In the genomic region with DNA sequence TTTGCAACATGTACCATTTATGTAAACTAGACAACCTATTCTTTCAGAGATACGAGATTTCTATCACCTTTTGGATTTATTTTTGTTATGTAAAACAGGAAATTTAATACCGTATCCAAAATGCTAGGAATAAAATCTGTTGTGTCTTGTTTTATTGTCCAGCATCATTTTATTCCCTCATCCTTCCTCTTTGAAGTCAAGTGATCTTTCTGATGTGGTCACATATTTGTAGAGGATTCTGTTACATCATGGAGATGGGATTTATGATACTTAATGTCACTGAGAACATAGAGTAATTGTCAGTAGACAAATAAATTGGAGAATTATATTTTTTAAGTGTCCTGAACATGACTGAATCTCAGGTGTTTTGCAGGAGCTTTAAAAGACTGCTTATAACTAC, we compare ENCODE assay signal across 21 cellular contexts.
DNase-seq lines count a peak whose midpoint lies in the region; FAIRE-seq and TF ChIP-seq lines count a peak whose summit lies in the region.
"Had no signal": no experiment of that assay in that cellular context is flagged by ENCODE, and none has a peak within 500 bp of the region (broad histone marks: within the 10 kb centered on the region; RNA-seq: fewer than 3 reads in every experiment).

No MANE protein-coding gene starts in this region.

- H3K36me3 ChIP-seq in hepatocyte (replicated peaks; ENCODE audit: insufficient read depth, low read depth) = no peaks in the 10 kb centered on the region
- H3K36me3 ChIP-seq: MG63, Peyer's patch had no signal

- no peaks in the 10 kb centered on the region for H3K9me2 ChIP-seq in hepatocyte (replicated peaks; ENCODE audit: insufficient read depth)

- no peak overlapping the region for H3K27ac ChIP-seq in hepatocyte
- H3K27ac ChIP-seq: 22Rv1, Peyer's patch had no signal

- no peaks in the 10 kb centered on the region for H3K4me1 ChIP-seq in hepatocyte (ENCODE audit: insufficient read depth)
- H3K4me1 ChIP-seq: Peyer's patch had no signal

- WGBS in hepatocyte (ENCODE audit: low lambda C conversion rate, missing lambda C conversion rate) = 71% methylated on average over 2 of the region's 2 CpGs

- no peaks in the 10 kb centered on the region for H4K20me1 ChIP-seq in hepatocyte (ENCODE audit: insufficient read depth, poor library complexity, severe bottlenecking)

- no peak overlapping the region for H3K4me2 ChIP-seq in hepatocyte

- FAIRE-seq in islet of Langerhans (lab: Jason Lieb, UNC) = peak; percentile 17
- FAIRE-seq: GM12892, H1, HepG2 had no signal

- peaks cover 9% of the 10 kb centered on the region for H3K4me1 Mint-ChIP-seq in activated CD4-positive, alpha-beta T cell treated with anti-CD3 and anti-CD28 coated beads, Interleukin-2, amount 10 ng/mL, durations not matched to agents 7 days and 5 days

- no peaks in the 10 kb centered on the region for H3K27me3 Mint-ChIP-seq in activated CD4-positive, alpha-beta T cell treated with anti-CD3 and anti-CD28 coated beads, Interleukin-2, amount 10 ng/mL, durations not matched to agents 7 days and 5 days

- no peaks in the 10 kb centered on the region for H3K9me3 ChIP-seq in hepatocyte (ENCODE audit: low read depth)
- H3K9me3 ChIP-seq: MG63, Peyer's patch had no signal

- H2AFZ ChIP-seq in hepatocyte = no peak overlapping the region

- peaks cover 21% of the 10 kb centered on the region for H3K79me2 ChIP-seq in hepatocyte

- no peak overlapping the region for H3K4me3 Mint-ChIP-seq in activated CD4-positive, alpha-beta T cell treated with anti-CD3 and anti-CD28 coated beads, Interleukin-2, amount 10 ng/mL, durations not matched to agents 7 days and 5 days
- H3K4me3 Mint-ChIP-seq: CD8-positive, alpha-beta T cell had no signal

- no peak for TF ChIP-seq CTCF in foreskin fibroblast (IDR thresholded peaks at IDR 0.05; ENCODE audit: low read depth, low read length)
- no peak for TF ChIP-seq CTCF in hepatocyte (IDR thresholded peaks at IDR 0.05; ENCODE audit: poor library complexity)

- H3K27me3 ChIP-seq in hepatocyte = no peaks in the 10 kb centered on the region
- H3K27me3 ChIP-seq: MG63, Peyer's patch had no signal

- POLR2A ChIA-PET in activated CD4-positive, alpha-beta T cell treated with anti-CD3 and anti-CD28 coated beads, Interleukin-2, amount 10 ng/mL, durations not matched to agents 7 days and 5 days (lab: Charles Lee) = no interaction called here

- no peak overlapping the region for H3K4me3 ChIP-seq in foreskin fibroblast (ENCODE audit: low read depth in 1 of 2, low read length in 2 of 2)
- H3K4me3 ChIP-seq in hepatocyte = no peak overlapping the region
- H3K4me3 ChIP-seq: MG63, Peyer's patch had no signal

- no peaks in the 10 kb centered on the region for H3K9me3 Mint-ChIP-seq in activated CD4-positive, alpha-beta T cell treated with anti-CD3 and anti-CD28 coated beads, Interleukin-2, amount 10 ng/mL, durations not matched to agents 7 days and 5 days
- H3K9me3 Mint-ChIP-seq: CD8-positive, alpha-beta T cell had no signal

- no peak overlapping the region for H3K27ac Mint-ChIP-seq in activated CD4-positive, alpha-beta T cell treated with anti-CD3 and anti-CD28 coated beads, Interleukin-2, amount 10 ng/mL, durations not matched to agents 7 days and 5 days
- H3K27ac Mint-ChIP-seq: CD8-positive, alpha-beta T cell had no signal

- no peaks in the 10 kb centered on the region for H3K36me3 Mint-ChIP-seq in activated CD4-positive, alpha-beta T cell treated with anti-CD3 and anti-CD28 coated beads, Interleukin-2, amount 10 ng/mL, durations not matched to agents 7 days and 5 days (ENCODE audit: low read depth)

- CTCF ChIA-PET in activated CD4-positive, alpha-beta T cell treated with anti-CD3 and anti-CD28 coated beads, Interleukin-2, amount 10 ng/mL, durations not matched to agents 7 days and 5 days (lab: Charles Lee) = no interaction called here

- DNase-seq in DMS79 (lab: John Stamatoyannopoulos, UW) (peak; percentile 39), DMS79 treated with DMSO at 0.1 percent for 48 hours (lab: John Stamatoyannopoulos, UW) (no peak), NCI-H2029 treated with DMSO at 0.1 percent for 48 hours (lab: John Stamatoyannopoulos, UW) (peak; percentile 86), NCI-H748 (lab: John Stamatoyannopoulos, UW; ENCODE audit: unreplicated experiment) (peak; percentile 64), foreskin fibroblast (no peak), hepatocyte (ENCODE audit: low spot score) (no peak)
- no peak for DNase-seq in activated CD4-positive, alpha-beta T cell treated with anti-CD3 and anti-CD28 coated beads, Interleukin-2, amount 10 ng/mL, durations not matched to agents 7 days and 5 days
- DNase-seq: CD8-positive, alpha-beta T cell; DMS 273 treated with DMSO at 0.1 percent for 48 hours; MG63; NCI-H1105 treated with DMSO at 0.1 percent for 48 hours; NCI-H2171; NCI-H82; Peyer's patch; SIG-M5; T-helper 2 cell had no signal

Comparison
In these comparisons a context has a peak if more than half of its experiments do, and no peak if none do; other contexts are left out.
1. DNase-seq: peak in DMS79 (single experiment), NCI-H2029 treated with DMSO at 0.1 percent for 48 hours (single experiment) and NCI-H748 (single experiment); none in DMS79 treated with DMSO at 0.1 percent for 48 hours (single experiment), foreskin fibroblast (0 of 2), activated CD4-positive, alpha-beta T cell treated with anti-CD3 and anti-CD28 coated beads, Interleukin-2, amount 10 ng/mL, durations not matched to agents 7 days and 5 days (single experiment) and hepatocyte (single experiment).